21 cellular contexts compared by ENCODE assay signal in the genomic region with DNA sequence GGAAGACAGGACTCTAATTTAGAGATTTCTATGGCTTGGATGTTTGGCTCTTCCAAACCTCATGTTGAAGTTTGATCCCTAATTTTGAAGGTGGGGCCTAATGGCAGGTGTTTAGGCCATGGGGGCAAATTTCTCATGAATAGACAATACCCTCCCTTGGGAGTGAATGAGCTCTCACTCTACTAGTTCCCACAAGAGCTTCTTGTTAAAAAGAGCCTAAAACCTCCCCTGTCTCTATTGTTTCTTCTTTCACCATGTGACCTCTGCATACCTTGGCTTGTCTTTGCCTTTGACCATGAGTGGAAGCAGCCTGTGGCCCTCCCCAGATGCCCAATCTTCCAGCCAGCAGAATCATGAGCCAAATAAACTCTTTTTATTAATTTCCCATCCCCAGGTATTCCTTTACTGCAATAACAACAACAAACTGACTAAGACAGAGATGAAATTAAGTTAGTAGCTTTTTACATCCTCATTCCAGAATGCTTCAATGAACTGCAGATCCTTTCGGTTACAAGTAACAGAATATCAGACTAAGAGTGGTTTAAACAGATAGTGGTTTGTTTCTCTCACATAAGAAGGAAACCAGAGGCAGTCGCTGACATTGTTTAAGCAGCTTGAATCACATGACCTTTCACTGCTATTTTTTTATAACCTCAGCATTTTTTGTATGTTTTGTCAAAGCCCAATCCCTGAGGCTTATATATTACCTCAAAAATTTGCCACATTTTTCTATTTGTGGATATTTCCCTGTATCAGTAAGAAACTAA.
A peak's percentile ranks its signal among the peaks of the same experiment; 100 is the strongest.
DNase-seq lines count a peak whose midpoint lies in the region; ATAC-seq and TF ChIP-seq lines count a peak whose summit lies in the region.
"Had no signal": no experiment of that assay in that cellular context is flagged by ENCODE, and none has a peak within 500 bp of the region (broad histone marks: within the 10 kb centered on the region; RNA-seq: fewer than 3 reads in every experiment).

No MANE protein-coding gene starts in this region.

- H3K27ac ChIP-seq in mesenchymal stem cell (ENCODE audit: low read length, poor library complexity, severe bottlenecking) (no peak overlapping the region), gastrocnemius medialis (no peak overlapping the region)
- H3K27ac ChIP-seq: brain microvascular endothelial cell, coronary artery, heart right ventricle, RWPE1 had no signal

- ATAC-seq in GM18867 (IDR thresholded peaks at IDR 0.05; ENCODE audit: unreplicated experiment) (peak; percentile 53), GM21717 (IDR thresholded peaks at IDR 0.05; ENCODE audit: unreplicated experiment) (peak; percentile 60), HG03280 (IDR thresholded peaks at IDR 0.05; ENCODE audit: unreplicated experiment) (peak; percentile 45), Right ventricle myocardium inferior (no peak), gastrocnemius medialis (no peak)
- ATAC-seq: activated T-helper 17 cell treated with anti-CD3 and anti-CD28 coated beads, Interleukin-2, amount 50 U/mL, for 72 hours; heart right ventricle; right cardiac atrium had no signal

- no peak overlapping the region for H4K8ac ChIP-seq in mesenchymal stem cell (ENCODE audit: low read length)

- no peak overlapping the region for H2BK120ac ChIP-seq in mesenchymal stem cell (ENCODE audit: low read depth, low read length)

- H3K4me1 ChIP-seq in mesenchymal stem cell (ENCODE audit: control insufficient read depth, insufficient read depth, low read depth, low read length), result no peaks in the 10 kb centered on the region
- H3K4me1 ChIP-seq in gastrocnemius medialis, result no peaks in the 10 kb centered on the region
- H3K4me1 ChIP-seq: heart right ventricle had no signal

- intact Hi-C loops in Right ventricle myocardium inferior (cut with DNase I), result no loop called here
- intact Hi-C loops in gastrocnemius medialis (cut with DNase I; ENCODE audit: low total_unique reads), result no loop called here

- no peak overlapping the region for H2BK12ac ChIP-seq in mesenchymal stem cell (ENCODE audit: low read length in 2 of 2)

- H3K9me3 ChIP-seq in mesenchymal stem cell (ENCODE audit: control insufficient read depth, low read length), result peaks cover 42% of the 10 kb centered on the region
- no peaks in the 10 kb centered on the region for H3K9me3 ChIP-seq in gastrocnemius medialis

- no peak for TF ChIP-seq CTCF in gastrocnemius medialis (IDR thresholded peaks at IDR 0.05 in 4 of 5, conservative IDR thresholded peaks at IDR 0.05 in 1 of 5)

- 54% methylated on average over 2 of the region's 2 CpGs for WGBS in mesenchymal stem cell

- no peak overlapping the region for H3K4me2 ChIP-seq in mesenchymal stem cell (ENCODE audit: low read length, poor library complexity, severe bottlenecking)

- no peak overlapping the region for H3K23ac ChIP-seq in mesenchymal stem cell (ENCODE audit: low read length in 2 of 2)

- H3K4me3 ChIP-seq in mesenchymal stem cell (ENCODE audit: insufficient read depth in 1 of 2, low read depth in 1 of 2, low read length in 2 of 2) (no peak overlapping the region), gastrocnemius medialis (no peak overlapping the region)
- H3K4me3 ChIP-seq: coronary artery, heart right ventricle had no signal

- no peak overlapping the region for H3K18ac ChIP-seq in mesenchymal stem cell (ENCODE audit: low read depth in 1 of 2, low read length in 2 of 2)

- no peak overlapping the region for H2AK5ac ChIP-seq in mesenchymal stem cell (ENCODE audit: low read length, severe bottlenecking)

- no peak overlapping the region for H3K4ac ChIP-seq in mesenchymal stem cell (ENCODE audit: low read depth in 1 of 2, low read length in 2 of 2)

- no peaks in the 10 kb centered on the region for H3K27me3 ChIP-seq in mesenchymal stem cell (ENCODE audit: control insufficient read depth in 1 of 2, insufficient read depth in 1 of 2, low read length in 2 of 2)
- no peaks in the 10 kb centered on the region for H3K27me3 ChIP-seq in gastrocnemius medialis
- H3K27me3 ChIP-seq: brain microvascular endothelial cell, heart right ventricle had no signal

- no peak overlapping the region for H3K14ac ChIP-seq in mesenchymal stem cell (ENCODE audit: low read length in 2 of 2)

- DNase-seq in mesenchymal stem cell (peak; percentile 66), NCI-H2081 (lab: John Stamatoyannopoulos, UW) (no peak), Right ventricle myocardium inferior (ENCODE audit: missing footprints) (no peak), gastrocnemius medialis (no peak), hypothalamus (lab: John Stamatoyannopoulos, UW) (no peak)
- DNase-seq: brain microvascular endothelial cell; CD4-positive, alpha-beta memory T cell; DMS53; heart right ventricle; KBM-7; NCI-H1048; NCI-H2029 treated with DMSO at 0.1 percent for 48 hours; NCI-H446 treated with DMSO at 0.1 percent for 48 hours; stimulated activated CD4-positive, alpha-beta T cell treated with anti-CD3 and anti-CD28 coated beads, Interleukin-15, amount 100 ng/mL, for 24 hours had no signal

- TF ChIP-seq POLR2A in gastrocnemius medialis (IDR thresholded peaks at IDR 0.05), result no peak

- H3K36me3 ChIP-seq in mesenchymal stem cell (ENCODE audit: control insufficient read depth in 1 of 2, insufficient read depth in 2 of 2, low read depth in 1 of 2, low read length in 2 of 2) (no peaks in the 10 kb centered on the region), gastrocnemius medialis (no peaks in the 10 kb centered on the region)
- H3K36me3 ChIP-seq: brain microvascular endothelial cell, heart right ventricle had no signal

- in situ Hi-C loops in gastrocnemius medialis (cut with MboI; ENCODE audit: low sequenced_read_pairs in 4 of 4), result no loop called here

- no peak overlapping the region for H2BK5ac ChIP-seq in mesenchymal stem cell (ENCODE audit: low read depth, low read length, poor library complexity, severe bottlenecking)

- H4K91ac ChIP-seq in mesenchymal stem cell (ENCODE audit: low read length), result no peak overlapping the region

- H3K9ac ChIP-seq in mesenchymal stem cell (ENCODE audit: low read length), result no peak overlapping the region

- no peak overlapping the region for H2AFZ ChIP-seq in mesenchymal stem cell (ENCODE audit: low read depth, low read length)

- no peak overlapping the region for H2BK15ac ChIP-seq in mesenchymal stem cell (ENCODE audit: low read depth, poor library complexity, severe bottlenecking)

- H3K79me1 ChIP-seq in mesenchymal stem cell (replicated peaks; ENCODE audit: low read length, poor library complexity, severe bottlenecking), result no peaks in the 10 kb centered on the region

Comparison
In these comparisons a context has a peak if more than half of its experiments do, and no peak if none do; other contexts are left out.
1. ATAC-seq: peak in GM18867 (single experiment), GM21717 (single experiment) and HG03280 (single experiment); none in Right ventricle myocardium inferior (single experiment) and gastrocnemius medialis (0 of 2).